Comparison of ENCODE assay signal across 21 cellular contexts in the genomic region with DNA sequence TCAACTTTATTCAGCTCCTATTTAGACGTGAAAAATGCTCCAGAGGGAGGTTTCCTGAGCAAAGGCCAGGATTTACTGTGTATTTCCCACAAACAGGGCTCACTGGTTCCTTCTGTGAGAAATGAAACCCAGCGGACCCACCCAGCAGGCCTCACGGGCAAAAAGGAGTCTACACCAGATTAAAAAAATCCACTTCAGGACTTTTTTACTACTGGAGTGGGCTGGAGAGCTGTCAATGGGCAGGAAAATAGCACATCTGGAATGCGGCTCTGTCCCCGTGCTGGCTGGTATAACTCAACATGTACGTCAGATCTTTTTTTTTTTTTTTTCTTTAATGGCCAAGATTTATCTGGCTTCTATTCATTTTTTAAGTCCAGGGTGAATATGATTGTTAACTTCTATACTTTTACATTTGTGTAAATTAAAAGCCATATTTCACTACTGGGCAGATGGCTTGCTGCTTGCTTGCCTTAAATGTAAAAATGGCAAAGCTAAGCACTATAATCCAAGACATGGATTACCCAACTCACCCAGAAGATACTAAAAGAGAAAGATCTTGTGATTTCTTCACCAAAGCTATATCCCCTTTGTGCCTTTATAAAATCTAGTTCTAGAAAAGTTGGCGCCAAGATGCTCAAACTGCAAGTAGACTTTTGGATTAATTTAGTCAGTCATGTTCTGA. TPM values are rescaled to one million over a fixed set of nuclear protein-coding genes. Genes with fewer than 3 reads are reported as not detected.
DNase-seq lines count a peak whose midpoint lies in the region; ATAC-seq and TF ChIP-seq lines count a peak whose summit lies in the region.
"Had no signal": no experiment of that assay in that cellular context is flagged by ENCODE, and none has a peak within 500 bp of the region (broad histone marks: within the 10 kb centered on the region; RNA-seq: fewer than 3 reads in every experiment).

No MANE protein-coding gene starts in this region.

- H3K9me2 ChIP-seq in hepatocyte (replicated peaks; ENCODE audit: insufficient read depth), result no peaks in the 10 kb centered on the region

- no peaks in the 10 kb centered on the region for H3K79me2 ChIP-seq in hepatocyte
- H3K79me2 ChIP-seq: parathyroid adenoma had no signal

- H3K4me3 Mint-ChIP-seq in chondrocyte (ENCODE audit: unreplicated experiment), result no peak overlapping the region
- H3K4me3 Mint-ChIP-seq: CD14-positive monocyte had no signal

- H3K36me3 ChIP-seq in hepatocyte (replicated peaks; ENCODE audit: insufficient read depth, low read depth) (no peaks in the 10 kb centered on the region), gastrocnemius medialis (no peaks in the 10 kb centered on the region)
- H3K36me3 ChIP-seq: colonic mucosa, transverse colon had no signal

- H3K4me1 ChIP-seq in hepatocyte (ENCODE audit: insufficient read depth) (peaks cover 18% of the 10 kb centered on the region), gastrocnemius medialis (no peaks in the 10 kb centered on the region)
- H3K4me1 ChIP-seq: A549, colonic mucosa, parathyroid adenoma, transverse colon had no signal

- peak overlapping the region; percentile 57 for H3K27ac Mint-ChIP-seq in chondrocyte (ENCODE audit: unreplicated experiment)
- H3K27ac Mint-ChIP-seq: CD14-positive monocyte had no signal

- H2AFZ ChIP-seq in hepatocyte, result no peak overlapping the region
- H2AFZ ChIP-seq: parathyroid adenoma had no signal

- H3K4me3 ChIP-seq in hepatocyte, result no peak overlapping the region
- no peak overlapping the region for H3K4me3 ChIP-seq in gastrocnemius medialis
- H3K4me3 ChIP-seq: A549, colonic mucosa, skin epidermis, transverse colon had no signal

- H3K4me2 ChIP-seq in hepatocyte, result peak overlapping the region; percentile 50
- H3K4me2 ChIP-seq: A549 had no signal

- TF ChIP-seq POLR2A in gastrocnemius medialis (IDR thresholded peaks at IDR 0.05), result no peak

- TF ChIP-seq CTCF in chondrocyte (IDR thresholded peaks at IDR 0.05), result no peak
- TF ChIP-seq CTCF in hepatocyte (IDR thresholded peaks at IDR 0.05; ENCODE audit: poor library complexity), result no peak
- TF ChIP-seq CTCF in gastrocnemius medialis (IDR thresholded peaks at IDR 0.05 in 4 of 5, conservative IDR thresholded peaks at IDR 0.05 in 1 of 5), result no peak

- peaks cover under 1% of the 10 kb centered on the region for H3K36me3 Mint-ChIP-seq in chondrocyte (ENCODE audit: low read depth)
- H3K36me3 Mint-ChIP-seq: CD14-positive monocyte had no signal

- ATAC-seq in gastrocnemius medialis, result no peak
- no peak for ATAC-seq in HG02588 (IDR thresholded peaks at IDR 0.05; ENCODE audit: unreplicated experiment)
- ATAC-seq: A549; activated CD4-positive, CD25-positive, alpha-beta regulatory T cell treated with anti-CD3 and anti-CD28 coated beads, Interleukin-2, amount 50 U/mL, for 24 hours had no signal

- intact Hi-C loops in gastrocnemius medialis (cut with DNase I; ENCODE audit: low total_unique reads), result no loop called here

- peaks cover 44% of the 10 kb centered on the region for H3K4me1 Mint-ChIP-seq in chondrocyte (ENCODE audit: low read depth)
- H3K4me1 Mint-ChIP-seq: CD14-positive monocyte had no signal

- WGBS in hepatocyte (ENCODE audit: low lambda C conversion rate, missing lambda C conversion rate), result 43% methylated on average over 7 of the region's 7 CpGs

- H3K27me3 Mint-ChIP-seq in chondrocyte (ENCODE audit: low read depth), result no peaks in the 10 kb centered on the region

- H3K27me3 ChIP-seq in hepatocyte, result no peaks in the 10 kb centered on the region
- H3K27me3 ChIP-seq in gastrocnemius medialis, result no peaks in the 10 kb centered on the region
- H3K27me3 ChIP-seq: colonic mucosa, transverse colon had no signal

- peaks cover under 1% of the 10 kb centered on the region for H3K9me3 Mint-ChIP-seq in chondrocyte (ENCODE audit: low read depth)

- peak; percentile 40 for DNase-seq in AG20443 (ENCODE audit: low spot score)
- DNase-seq in chondrocyte (ENCODE audit: low spot score), result no peak
- DNase-seq in hepatocyte (ENCODE audit: low spot score), result peak; percentile 44
- DNase-seq in gastrocnemius medialis, result no peak
- no peak for DNase-seq in activated effector memory CD4-positive, alpha-beta T cell treated with anti-CD3 and anti-CD28 coated beads, Interleukin-2, amount 50 U/mL, for 16 hours
- DNase-seq in ecto neural progenitor cell (ENCODE audit: low spot score), result no peak
- DNase-seq in cerebellar nuclear complex (lab: John Stamatoyannopoulos, UW), result no peak
- DNase-seq: activated gamma-delta T cell, amygdala, colonic mucosa, KG1, NCI-H1048, NCI-H526 treated with DMSO at 0.1 percent for 48 hours, transverse colon had no signal

- H3K27ac ChIP-seq in hepatocyte (peak overlapping the region; percentile 73), gastrocnemius medialis (peak overlapping the region; percentile 22 to 56 (median 38))
- H3K27ac ChIP-seq: A549, colonic mucosa, parathyroid adenoma had no signal

- no peaks in the 10 kb centered on the region for H3K9me3 ChIP-seq in hepatocyte (ENCODE audit: low read depth)
- no peaks in the 10 kb centered on the region for H3K9me3 ChIP-seq in gastrocnemius medialis
- H3K9me3 ChIP-seq: colonic mucosa, transverse colon had no signal

- in situ Hi-C loops in gastrocnemius medialis (cut with MboI; ENCODE audit: low sequenced_read_pairs in 4 of 4), result no loop called here

- no peaks in the 10 kb centered on the region for H4K20me1 ChIP-seq in hepatocyte (ENCODE audit: insufficient read depth, poor library complexity, severe bottlenecking)

RNA-seq across cellular contexts. Expression of a gene that starts 48.9 kb away (rescaled TPM):
- total RNA-seq in chondrocyte, result 83.1 to 164 TPM (median 155 TPM) in 3 replicates
- 278 and 339 TPM in 2 replicates for total RNA-seq in hepatocyte
- 270 and 281 TPM in 2 replicates for polyA plus RNA-seq in hepatocyte
- 100 to 1,000 TPM; 152 to 246 (median 186) TPM for total RNA-seq in gastrocnemius medialis
- total RNA-seq: OCI-LY7 had no signal
- polyA plus RNA-seq: CD14-positive monocyte had no signal

Comparison
In these comparisons a context has a peak if more than half of its experiments do, and no peak if none do; other contexts are left out.
1. DNase-seq: peak in AG20443 (single experiment) and hepatocyte (single experiment); none in chondrocyte (single experiment), gastrocnemius medialis (0 of 2), activated effector memory CD4-positive, alpha-beta T cell treated with anti-CD3 and anti-CD28 coated beads, Interleukin-2, amount 50 U/mL, for 16 hours (single experiment), ecto neural progenitor cell (single experiment) and cerebellar nuclear complex (0 of 2).